25 cellular contexts compared by ENCODE assay signal in genomic region chr7:76125560-76125959, GRCh38.
"Had no signal": no experiment of that assay in that cellular context is flagged by ENCODE, and none has a peak within 500 bp of the region (broad histone marks: within the 10 kb centered on the region; RNA-seq: fewer than 3 reads in every experiment).

No MANE protein-coding gene starts in this region.

- H3K27ac ChIP-seq: neutrophil, pancreas, prostate gland, right atrium auricular region, skin epidermis, suprapubic skin, testis, tibial artery, transverse colon, upper lobe of right lung, uterus had no signal

- H3K36me3 ChIP-seq: neutrophil, pancreas, prostate gland, right atrium auricular region, suprapubic skin, tibial artery, transverse colon, upper lobe of right lung, uterus had no signal

- H3K27me3 ChIP-seq: neutrophil, pancreas, right atrium auricular region, suprapubic skin, testis, transverse colon, upper lobe of right lung, uterus had no signal

- H3K4me3 ChIP-seq: pancreas, prostate gland, right atrium auricular region, skin epidermis, suprapubic skin, testis, tibial artery, transverse colon, upper lobe of right lung, uterus had no signal

- DNase-seq: naive thymus-derived CD4-positive, alpha-beta T cell; natural killer cell; nephron progenitor cell; nucleus accumbens; pancreas; retina; stimulated activated CD4-positive, alpha-beta T cell treated with anti-CD3 and anti-CD28 coated beads, Interleukin-15, amount 100 ng/mL, for 24 hours; stimulated activated CD4-positive, alpha-beta T cell treated with anti-CD3 and anti-CD28 coated beads, Interleukin-2, amount 100 ng/mL, for 24 hours; stimulated activated CD4-positive, alpha-beta T cell treated with anti-CD3 and anti-CD28 coated beads, Interleukin-2, amount 100 ng/mL, for 48 hours; stimulated activated CD4-positive, alpha-beta T cell treated with anti-CD3 and anti-CD28 coated beads, Interleukin-4, amount 100 ng/mL, for 24 hours; stimulated activated naive B cell treated with anti-CD40 and anti-IgM and Interleukin-4, amounts not matched to agents 10 μg/mL and 1 μg/mL and 100 μg/mL, for 72 hours; stimulated activated naive CD4-positive, alpha-beta T cell treated with Interleukin-2 at 50 U/mL for 16 hours; substantia nigra; testis; tibial artery; transverse colon; upper lobe of right lung; uterus had no signal

- H3K4me1 ChIP-seq: pancreas, prostate gland, right atrium auricular region, testis, tibial artery, upper lobe of right lung, uterus had no signal

- H3K9me3 ChIP-seq: neutrophil, pancreas, prostate gland, right atrium auricular region, suprapubic skin, testis, tibial artery, transverse colon, upper lobe of right lung, uterus had no signal

- ATAC-seq: naive thymus-derived CD4-positive, alpha-beta T cell; natural killer cell; pancreas; sciatic nerve; stimulated activated effector memory CD8-positive, alpha-beta T cell treated with anti-CD3 and anti-CD28 coated beads, Interleukin-12 subunit alpha, Interleukin-12 subunit beta, amount 100 ng/mL, for 72 hours; stimulated activated naive B cell treated with anti-CD40 and anti-IgM and Interleukin-4, amounts not matched to agents 10 μg/mL and 1 μg/mL and 100 μg/mL, for 72 hours; upper lobe of right lung had no signal
